Comparison of ENCODE assay signal across 8 cellular contexts in genomic region chr19:38142176-38143035, GRCh38.
DNase-seq lines count a peak whose midpoint lies in the region; ATAC-seq and TF ChIP-seq lines count a peak whose summit lies in the region.

No MANE protein-coding gene starts in this region.

- ATAC-seq in SK-N-SH treated with all-trans-retinoic acid at 6 μM for 48 hours (peak; percentile 96), GM21529 (IDR thresholded peaks at IDR 0.05; ENCODE audit: unreplicated experiment) (no peak), HG03460 (IDR thresholded peaks at IDR 0.05; ENCODE audit: unreplicated experiment) (no peak)

- no peak overlapping the region for H3K4me2 ChIP-seq in DOHH2 (ENCODE audit: low read length)

- H3K9me3 ChIP-seq in DOHH2 (ENCODE audit: control insufficient read depth, insufficient read depth, low read length): no peaks in the 10 kb centered on the region

- H3K4me1 ChIP-seq in DOHH2 (ENCODE audit: control insufficient read depth, low read length): no peaks in the 10 kb centered on the region

- peaks cover 28% of the 10 kb centered on the region for H3K36me3 ChIP-seq in DOHH2 (ENCODE audit: control insufficient read depth, low read length)

- no peaks in the 10 kb centered on the region for H4K20me1 ChIP-seq in DOHH2 (ENCODE audit: control insufficient read depth, insufficient read depth, low read depth, low read length)

- no peaks in the 10 kb centered on the region for H3K9me2 ChIP-seq in DOHH2 (replicated peaks; ENCODE audit: control insufficient read depth, low read length)

- no peaks in the 10 kb centered on the region for H3K79me2 ChIP-seq in DOHH2 (ENCODE audit: control insufficient read depth, low read length)

- in situ Hi-C loops in astrocyte of the spinal cord (cut with HindIII; ENCODE audit: low sequenced_read_pairs): loop anchor here (25.0 kb wide), 1 partner anchor 120 kb away; the partner anchor contains the start of genes PPP1R14A and SPINT2

- H3K4me3 ChIP-seq in DOHH2 (ENCODE audit: low read length) (no peak overlapping the region), astrocyte of the spinal cord (ENCODE audit: low read depth, low read length) (no peak overlapping the region)

- TF ChIP-seq CTCF in DOHH2 (IDR thresholded peaks at IDR 0.05; ENCODE audit: low read depth, low read length, poor library complexity, severe bottlenecking): peak; percentile 76
- peak; percentile 95 for TF ChIP-seq CTCF in astrocyte of the spinal cord (IDR thresholded peaks at IDR 0.05; ENCODE audit: low read depth, low read length)

- DNase-seq in LHCN-M2 (ENCODE audit: low read depth): peak; percentile 57
- DNase-seq in astrocyte of the spinal cord (ENCODE audit: low read depth, low spot score): peak; percentile 36
- DNase-seq in iPS DF 19.7 (ENCODE audit: low read depth, low spot score): peak; percentile 40
- DNase-seq in stimulated activated CD4-positive, alpha-beta T cell treated with anti-CD3 and anti-CD28 coated beads, Interleukin-12 subunit alpha, Interleukin-12 subunit beta, amount 100 ng/mL, for 48 hours (ENCODE audit: low read depth in 2 of 3, low spot score in 1 of 3): peak; percentile 12 to 43 (median 39)

- no peaks in the 10 kb centered on the region for H3K27me3 ChIP-seq in DOHH2 (ENCODE audit: control insufficient read depth, low read length)

- no peak overlapping the region for H3K27ac ChIP-seq in DOHH2 (ENCODE audit: low read depth, low read length)

- H3F3A ChIP-seq in DOHH2 (ENCODE audit: control insufficient read depth, insufficient read depth): no peaks in the 10 kb centered on the region; the same call in 1 of the 2 replicates

TF ChIP-seq in SK-N-SH treated with all-trans-retinoic acid at 6 μM for 48 hours, 23 proteins besides CTCF, POLR2A, EP300 and RAD21:
- TF ChIP-seq ZFP30 (CRISPR knock-in tag; IDR thresholded peaks at IDR 0.05) (no peak), BACH2 (CRISPR knock-in tag; IDR thresholded peaks at IDR 0.05; ENCODE audit: borderline replicate concordance) (no peak), PATZ1 (CRISPR knock-in tag; IDR thresholded peaks at IDR 0.05; ENCODE audit: borderline replicate concordance) (no peak), CREB5 (CRISPR knock-in tag; IDR thresholded peaks at IDR 0.05; ENCODE audit: low read depth) (no peak), CSRNP3 (CRISPR knock-in tag; IDR thresholded peaks at IDR 0.05) (no peak), ZNF565 (CRISPR knock-in tag; conservative IDR thresholded peaks at IDR 0.05; ENCODE audit: low read depth) (no peak), PPARA (CRISPR knock-in tag; IDR thresholded peaks at IDR 0.05; ENCODE audit: borderline replicate concordance) (no peak), RARB (CRISPR knock-in tag; IDR thresholded peaks at IDR 0.05) (no peak), ISL1 (CRISPR knock-in tag; IDR thresholded peaks at IDR 0.05) (no peak), ARNTL (CRISPR knock-in tag; IDR thresholded peaks at IDR 0.05; ENCODE audit: borderline replicate concordance, low read depth) (no peak), CSDC2 (CRISPR knock-in tag; IDR thresholded peaks at IDR 0.05) (no peak), TSHZ2 (CRISPR knock-in tag; IDR thresholded peaks at IDR 0.05) (no peak), TCF4 (CRISPR knock-in tag; IDR thresholded peaks at IDR 0.05; ENCODE audit: borderline replicate concordance) (no peak), ZNF70 (CRISPR knock-in tag; IDR thresholded peaks at IDR 0.05) (no peak), POU6F1 (CRISPR knock-in tag; IDR thresholded peaks at IDR 0.05; ENCODE audit: borderline replicate concordance, low read depth) (no peak), GLIS3 (CRISPR knock-in tag; IDR thresholded peaks at IDR 0.05) (no peak), ESRRG (CRISPR knock-in tag; IDR thresholded peaks at IDR 0.05) (no peak), SNAI2 (CRISPR knock-in tag; IDR thresholded peaks at IDR 0.05) (no peak), ZFP3 (CRISPR knock-in tag; IDR thresholded peaks at IDR 0.05) (no peak)
